In genomic region chr10:133372507-133372906, GRCh38 we compare ENCODE assay signal across 10 cellular contexts. TPM values are rescaled to one million over a fixed set of nuclear protein-coding genes. Genes with fewer than 3 reads are reported as not detected.
DNase-seq lines count a peak whose midpoint lies in the region; ATAC-seq and TF ChIP-seq lines count a peak whose summit lies in the region.
"Had no signal": no experiment of that assay in that cellular context is flagged by ENCODE, and none has a peak within 500 bp of the region (broad histone marks: within the 10 kb centered on the region; RNA-seq: fewer than 3 reads in every experiment).

No MANE protein-coding gene starts in this region.

- no peak for TF ChIP-seq RAD21 in SK-N-SH (IDR thresholded peaks at IDR 0.05; ENCODE audit: low read length)

- no peaks in the 10 kb centered on the region for H3K27me3 ChIP-seq in SK-N-SH (ENCODE audit: insufficient read depth)
- H3K27me3 ChIP-seq in body of pancreas: no peaks in the 10 kb centered on the region
- H3K27me3 ChIP-seq in thymus (ENCODE audit: control insufficient read depth, insufficient read depth): no peaks in the 10 kb centered on the region
- H3K27me3 ChIP-seq in WERI-Rb-1 (ENCODE audit: insufficient read depth, low read depth, severe bottlenecking): no peaks in the 10 kb centered on the region

- intact Hi-C loops in body of pancreas (cut with DNase I): no loop called here

- H3K36me3 ChIP-seq in SK-N-SH (replicated peaks in 1 of 2; ENCODE audit: control insufficient read depth in 1 of 2, insufficient read depth in 2 of 2, low read length in 1 of 2): peaks cover 9 to 29% of the 10 kb centered on the region in 2 experiments
- H3K36me3 ChIP-seq in body of pancreas (replicated peaks in 1 of 2; ENCODE audit: insufficient read depth in 1 of 2, low read depth in 2 of 2): peaks cover 6 to 7% of the 10 kb centered on the region in 2 donors
- peaks cover 24% of the 10 kb centered on the region for H3K36me3 ChIP-seq in thymus (ENCODE audit: control insufficient read depth, insufficient read depth)
- peaks cover 27% of the 10 kb centered on the region for H3K36me3 ChIP-seq in WERI-Rb-1

- H3K4me1 ChIP-seq in SK-N-SH (ENCODE audit: control insufficient read depth in 1 of 2, insufficient read depth in 2 of 2, low read depth in 1 of 2, low read length in 1 of 2) (peaks cover 0 to 11% of the 10 kb centered on the region in 2 experiments; a peak in 2 of 4 replicates), body of pancreas (peaks cover 21% of the 10 kb centered on the region), thymus (ENCODE audit: control insufficient read depth, insufficient read depth, low read length) (peaks cover 4% of the 10 kb centered on the region)

- peak overlapping the region; percentile 21; the same call in 1 of the 2 replicates for H3K9ac ChIP-seq in SK-N-SH

- CTCF ChIA-PET in SK-N-SH (lab: Yijun Ruan, JAX): interaction anchor here (1.0 kb wide), 1 partner anchor 43 kb away, joined by 5 read pairs; no protein-coding TSS in a partner anchor

- TF ChIP-seq EP300 in SK-N-SH (IDR thresholded peaks at IDR 0.05; ENCODE audit: borderline replicate concordance in 1 of 2, low read depth in 1 of 2, low read length in 1 of 2): no peak

- H3K4me3 ChIP-seq in SK-N-SH (ENCODE audit: low read depth in 2 of 2, low read length in 1 of 2): peak overlapping the region; percentile 61 to 80
- H3K4me3 ChIP-seq in body of pancreas: peak overlapping the region in 1 of 2 donors; percentile 88
- H3K4me3 ChIP-seq in thymus (ENCODE audit: low read length): peak overlapping the region; percentile 82
- no peak overlapping the region; the same call in 1 of the 2 replicates for H3K4me3 ChIP-seq in WERI-Rb-1 (ENCODE audit: low read depth, low read length)

- H4K20me1 ChIP-seq in SK-N-SH (ENCODE audit: insufficient read depth): no peaks in the 10 kb centered on the region

- H3K79me2 ChIP-seq in SK-N-SH (ENCODE audit: insufficient read depth): peaks cover 9% of the 10 kb centered on the region; the same call in 1 of the 2 replicates

- TF ChIP-seq POLR2A in body of pancreas (IDR thresholded peaks at IDR 0.05): no peak

- POLR2A ChIA-PET in SK-N-SH (lab: Yijun Ruan, JAX): interaction anchor here (1.3 kb wide), 1 partner anchor 13 kb away, joined by 5 read pairs; no protein-coding TSS in a partner anchor

- H3K9me3 ChIP-seq in SK-N-SH (no peaks in the 10 kb centered on the region), body of pancreas (no peaks in the 10 kb centered on the region), thymus (ENCODE audit: control insufficient read depth) (no peaks in the 10 kb centered on the region), WERI-Rb-1 (ENCODE audit: severe bottlenecking) (no peaks in the 10 kb centered on the region)

- no peak overlapping the region; a peak in 1 of 4 replicates for H3K27ac ChIP-seq in SK-N-SH (ENCODE audit: low read depth in 2 of 2, low read length in 1 of 2)
- H3K27ac ChIP-seq in body of pancreas: peak overlapping the region in 1 of 4 donors; percentile 10
- H3K27ac ChIP-seq in thymus (ENCODE audit: low read depth): no peak overlapping the region
- no peak overlapping the region for H3K27ac ChIP-seq in WERI-Rb-1

- ATAC-seq in SK-N-SH treated with all-trans-retinoic acid at 6 μM for 48 hours (no peak), body of pancreas (no peak), left lobe of liver (peak; percentile 47)

- TF ChIP-seq CTCF in SK-N-SH (IDR thresholded peaks at IDR 0.05) (no peak), body of pancreas (IDR thresholded peaks at IDR 0.05) (no peak), WERI-Rb-1 (IDR thresholded peaks at IDR 0.05; ENCODE audit: low read depth, low read length) (no peak)

- DNase-seq in SK-N-SH (peak; percentile 54), body of pancreas (peak; percentile 19 to 41 (median 38)), left lobe of liver (ENCODE audit: low spot score) (peak; percentile 76), foreskin melanocyte (no peak), WERI-Rb-1 (no peak)
- DNase-seq in effector CD8-positive, alpha-beta T cell (lab: John Stamatoyannopoulos, UW): no peak

- 20% methylated on average over 17 of the region's 20 CpGs for WGBS in SK-N-SH (ENCODE audit: low lambda C conversion rate)
- WGBS in body of pancreas, 2 donors: 10 to 33% methylated on average over 3 to 13 of the region's 20 CpGs
- WGBS in thymus: 61% methylated on average over 20 of the region's 20 CpGs

- no peaks in the 10 kb centered on the region for H3K9me2 ChIP-seq in SK-N-SH

- H3F3A ChIP-seq in SK-N-SH (replicated peaks; ENCODE audit: insufficient read depth): no peaks in the 10 kb centered on the region

- H2AFZ ChIP-seq in SK-N-SH (ENCODE audit: low read depth): no peak overlapping the region

- H3K4me2 ChIP-seq in SK-N-SH: peak overlapping the region; percentile 78

TF ChIP-seq in SK-N-SH, 30 proteins besides CTCF, POLR2A, EP300 and RAD21 (continues in another document):
- TF ChIP-seq TAF1 (IDR thresholded peaks at IDR 0.05; ENCODE audit: borderline replicate concordance, low read depth, low read length): no peak
- no peak for TF ChIP-seq TEAD4 (IDR thresholded peaks at IDR 0.05; ENCODE audit: borderline replicate concordance, insufficient read depth)
- TF ChIP-seq NFIC (IDR thresholded peaks at IDR 0.05; ENCODE audit: borderline replicate concordance): no peak
- TF ChIP-seq USF1 (IDR thresholded peaks at IDR 0.05; ENCODE audit: borderline replicate concordance, low read depth): no peak
- no peak for TF ChIP-seq MAX (IDR thresholded peaks at IDR 0.05; ENCODE audit: low read depth)
- no peak for TF ChIP-seq EZH2phosphoT487 (IDR thresholded peaks at IDR 0.05; ENCODE audit: borderline replicate concordance, low read depth)
- no peak for TF ChIP-seq FOSL2 (IDR thresholded peaks at IDR 0.05; ENCODE audit: borderline replicate concordance, low read depth)

TF ChIP-seq in SK-N-SH treated with all-trans-retinoic acid at 6 μM for 48 hours, 23 proteins besides CTCF, POLR2A, EP300 and RAD21 (continues in another document):
- no peak for TF ChIP-seq TSHZ2 (CRISPR knock-in tag; IDR thresholded peaks at IDR 0.05)
- TF ChIP-seq BACH2 (CRISPR knock-in tag; IDR thresholded peaks at IDR 0.05; ENCODE audit: borderline replicate concordance): no peak
- TF ChIP-seq CSRNP3 (CRISPR knock-in tag; IDR thresholded peaks at IDR 0.05): no peak

RNA-seq across cellular contexts. Expression of gene ECHS1, which starts 0.6 kb away (rescaled TPM):
- polyA plus RNA-seq in SK-N-SH (2012; rRNA removed) (72.1 and 97.8 TPM in 2 replicates), thymus (54.9 TPM)
- 77.3 and 91.6 TPM in 2 replicates for polyA plus RNA-seq in SK-N-SH (2012; cell fraction: cytosol; rRNA removed)
- 58.6 and 68.8 TPM in 2 replicates for polyA plus RNA-seq in SK-N-SH (2012; cell fraction: nucleus; rRNA removed)
- total RNA-seq in body of pancreas (10 to 100 TPM; 44.4 to 71.9 TPM), left lobe of liver (764 TPM)

RNA-seq across cellular contexts. Expression of gene PAOX, which starts 6.6 kb away (rescaled TPM):
- polyA plus RNA-seq in SK-N-SH (2012; rRNA removed) (6.2 and 6.6 TPM in 2 replicates), thymus (6.5 TPM)
- polyA plus RNA-seq in SK-N-SH (2012; cell fraction: cytosol; rRNA removed): 3.1 and 5.0 TPM in 2 replicates
- polyA plus RNA-seq in SK-N-SH (2012; cell fraction: nucleus; rRNA removed): 12.6 and 16.0 TPM in 2 replicates
- total RNA-seq in body of pancreas (1 to 10 TPM; 8.3 to 9.6 TPM), left lobe of liver (18.0 TPM)

RNA-seq across cellular contexts. Expression of gene FUOM, which starts 14.7 kb away (rescaled TPM):
- polyA plus RNA-seq in SK-N-SH (2012; rRNA removed) (25.3 and 32.5 TPM in 2 replicates), thymus (23.9 TPM)
- polyA plus RNA-seq in SK-N-SH (2012; cell fraction: cytosol; rRNA removed): 18.1 and 23.5 TPM in 2 replicates
- polyA plus RNA-seq in SK-N-SH (2012; cell fraction: nucleus; rRNA removed): 20.0 and 23.3 TPM in 2 replicates
- total RNA-seq in body of pancreas (10 to 100 TPM; 12.5 to 16.1 TPM), left lobe of liver (177 TPM)

RNA-seq across cellular contexts. Expression of gene MTG1, which starts 21.4 kb away (rescaled TPM):
- 86.4 and 90.7 TPM in 2 replicates for polyA plus RNA-seq in SK-N-SH (2012; rRNA removed)
- 37.8 and 49.0 TPM in 2 replicates for polyA plus RNA-seq in SK-N-SH (2012; cell fraction: cytosol; rRNA removed)
- polyA plus RNA-seq in SK-N-SH (2012; cell fraction: nucleus; rRNA removed): 284 and 357 TPM in 2 replicates
- total RNA-seq in body of pancreas: 10 to 100 TPM; 22.8 to 83.7 TPM
- total RNA-seq in left lobe of liver: 47.3 TPM
- polyA plus RNA-seq in thymus: 59.4 TPM

RNA-seq across cellular contexts. Expression of gene PRAP1, which starts 25.3 kb away (rescaled TPM):
- polyA plus RNA-seq in SK-N-SH (2012; rRNA removed): 1.9 and 2.3 TPM in 2 replicates
- polyA plus RNA-seq in SK-N-SH (2012; cell fraction: cytosol; rRNA removed): 0.72 and 1.1 TPM in 2 replicates
- polyA plus RNA-seq in SK-N-SH (2012; cell fraction: nucleus; rRNA removed): 0.52 and 0.54 TPM in 2 replicates
- total RNA-seq in body of pancreas: 1 to 10 TPM in 1 of 2 donors, not detected in 1; 6.5 TPM
- total RNA-seq in left lobe of liver: 275 TPM
- polyA plus RNA-seq in thymus: 1.2 TPM
- total RNA-seq: A172, dermis microvascular lymphatic vessel endothelial cell had no signal

Comparison
In these comparisons a context has a peak if more than half of its experiments do, and no peak if none do; other contexts are left out.
1. DNase-seq: peak in SK-N-SH (single experiment), body of pancreas (4 of 4) and left lobe of liver (single experiment); none in foreskin melanocyte (single experiment), effector CD8-positive, alpha-beta T cell (single experiment) and WERI-Rb-1 (single experiment).
2. RNA of gene ECHS1, which starts 0.6 kb away (total RNA-seq): 764 TPM in left lobe of liver (single experiment); 44.4 to 71.9 TPM in body of pancreas; every median in the first group is over 10 times any median in the second.
3. RNA of gene FUOM, which starts 14.7 kb away (total RNA-seq): 177 TPM in left lobe of liver (single experiment); 12.5 to 16.1 TPM in body of pancreas; every median in the first group is over 10 times any median in the second.